8 cellular contexts compared by ENCODE assay signal in genomic region chr14:71166434-71166833, GRCh38.
DNase-seq lines count a peak whose midpoint lies in the region; ATAC-seq, FAIRE-seq and TF ChIP-seq lines count a peak whose summit lies in the region.

No MANE protein-coding gene starts in this region.

- no peak overlapping the region for H3K4me3 ChIP-seq in WI38 (ENCODE audit: low read depth, low read length)

- ATAC-seq in HG03521 (IDR thresholded peaks at IDR 0.05; ENCODE audit: unreplicated experiment) (no peak), GM18867 (IDR thresholded peaks at IDR 0.05; ENCODE audit: unreplicated experiment) (no peak), HG03045 (IDR thresholded peaks at IDR 0.05; ENCODE audit: unreplicated experiment) (no peak)

- no peak for DNase-seq in D721Med (ENCODE audit: insufficient read length, low spot score)
- DNase-seq in HTR-8/SVneo (ENCODE audit: insufficient read length, low spot score) = peak; percentile 87
- DNase-seq in iPS-NIHi11 (ENCODE audit: low spot score) = peak; percentile 77
- DNase-seq in T-helper 9 cell = no peak

- FAIRE-seq in D721Med (lab: Jason Lieb, UNC) (no peak), HTR-8/SVneo (lab: Jason Lieb, UNC) (no peak)

- TF ChIP-seq CTCF in D721Med (IDR thresholded peaks at IDR 0.05; ENCODE audit: insufficient read depth, missing control alignments) (peak; percentile 69), WI38 (IDR thresholded peaks at IDR 0.05; ENCODE audit: low read depth, low read length) (peak; percentile 72)

Comparison
In these comparisons a context has a peak if more than half of its experiments do, and no peak if none do; other contexts are left out.
1. DNase-seq: peak in HTR-8/SVneo (single experiment) and iPS-NIHi11 (single experiment); none in D721Med (single experiment) and T-helper 9 cell (single experiment).